Comparison of ENCODE assay signal across 8 cellular contexts in the genomic region with DNA sequence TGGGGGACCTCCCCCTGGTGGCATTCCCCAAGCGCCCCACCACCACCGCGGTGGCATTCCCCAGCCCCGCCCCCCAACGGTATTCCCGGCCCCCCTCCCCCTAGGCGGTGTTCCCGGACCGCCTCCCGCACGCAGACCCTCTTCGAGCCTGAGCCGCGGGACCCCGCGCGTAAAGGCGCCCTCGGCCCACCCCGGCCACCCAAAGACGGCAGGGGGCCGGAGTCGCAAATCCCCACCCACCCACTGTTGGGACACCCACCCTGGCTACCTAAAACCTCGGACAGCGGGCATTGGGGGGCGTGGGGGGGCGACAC. TPM values are rescaled to one million over a fixed set of nuclear protein-coding genes. Genes with fewer than 3 reads are reported as not detected.
DNase-seq lines count a peak whose midpoint lies in the region; ATAC-seq and TF ChIP-seq lines count a peak whose summit lies in the region.

No MANE protein-coding gene starts in this region.

- intact Hi-C loops in CD4-positive, alpha-beta T cell (cut with DNase I, micrococcal nuclease), result loop anchor here (1.0 to 10.0 kb wide), 7 partner anchors 51 to 772 kb away; partner anchors contain the start of genes ZNF317 (in 2 of the 2) and PIN1 (in 1 of the 2)

- H3K4me3 Mint-ChIP-seq in CD4-positive, alpha-beta T cell, result peak overlapping the region; percentile 78

- H3K27ac Mint-ChIP-seq in CD4-positive, alpha-beta T cell, result no peak overlapping the region

- H3K27ac ChIP-seq in CD4-positive, alpha-beta T cell (ENCODE audit: low read depth, low read length), result no peak overlapping the region
- no peak overlapping the region; the same call in 1 of the 2 replicates for H3K27ac ChIP-seq in RWPE1

- CTCF ChIA-PET in CD4-positive, alpha-beta T cell (lab: Charles Lee), result no interaction called here
- CTCF ChIA-PET in RWPE1 (lab: Yijun Ruan, JAX), result interaction anchor here (0.6 to 0.7 kb wide), 2 partner anchors 53 to 79 kb away, joined by 3 read pairs; no protein-coding TSS in a partner anchor

- no peaks in the 10 kb centered on the region for H3K36me3 Mint-ChIP-seq in CD4-positive, alpha-beta T cell (ENCODE audit: low read depth)

- no peaks in the 10 kb centered on the region for H3K9me3 ChIP-seq in CD4-positive, alpha-beta T cell (ENCODE audit: control insufficient read depth, low read length)
- no peaks in the 10 kb centered on the region for H3K9me3 ChIP-seq in neuron (ENCODE audit: low read length)

- H3K27me3 ChIP-seq in CD4-positive, alpha-beta T cell (ENCODE audit: control insufficient read depth, insufficient read depth, low read length), result peaks cover 32% of the 10 kb centered on the region
- H3K27me3 ChIP-seq in neuron (ENCODE audit: insufficient read depth, low read length), result peaks cover 24% of the 10 kb centered on the region

- TF ChIP-seq CTCF in CD4-positive, alpha-beta T cell (IDR thresholded peaks at IDR 0.05), result no peak
- TF ChIP-seq CTCF in RWPE1 (conservative IDR thresholded peaks at IDR 0.05; ENCODE audit: low read depth), result no peak
- no peak for TF ChIP-seq CTCF in epithelial cell of proximal tubule (conservative IDR thresholded peaks at IDR 0.05; ENCODE audit: low read depth, low read length)

- peaks cover 7% of the 10 kb centered on the region for H3K4me1 Mint-ChIP-seq in CD4-positive, alpha-beta T cell (ENCODE audit: low read depth)

- no peak for DNase-seq in CD4-positive, alpha-beta T cell
- peak; percentile 32 for DNase-seq in RWPE1 (ENCODE audit: low spot score)
- DNase-seq in epithelial cell of proximal tubule (ENCODE audit: low read depth), result no peak
- DNase-seq in stimulated activated CD4-positive, alpha-beta T cell treated with anti-CD3 and anti-CD28 coated beads, Interleukin-4, amount 100 ng/mL, for 4 hours, result no peak
- no peak for DNase-seq in SKM-1 treated with dmso at 0.1 percent for 144 hours (lab: John Stamatoyannopoulos, UW; ENCODE audit: unreplicated experiment)
- DNase-seq in NCI-H510A (lab: John Stamatoyannopoulos, UW), result no peak

- no peaks in the 10 kb centered on the region for H3K36me3 ChIP-seq in neuron (ENCODE audit: insufficient read depth, low read length)

- no peaks in the 10 kb centered on the region for H3K9me3 Mint-ChIP-seq in CD4-positive, alpha-beta T cell

- H3K27me3 Mint-ChIP-seq in CD4-positive, alpha-beta T cell, result peaks cover 42% of the 10 kb centered on the region

- H3K4me3 ChIP-seq in epithelial cell of proximal tubule (ENCODE audit: low read depth, low read length) (peak overlapping the region; percentile 51), neuron (ENCODE audit: low read length) (peak overlapping the region; percentile 43)

- POLR2A ChIA-PET in CD4-positive, alpha-beta T cell (lab: Charles Lee), result no interaction called here
- POLR2A ChIA-PET in RWPE1 (lab: Yijun Ruan, JAX; ENCODE audit: low non-redundant PET), result no interaction called here

- no peak for ATAC-seq in CD4-positive, alpha-beta T cell (ENCODE audit: poor library complexity)
- ATAC-seq in HG03469 (IDR thresholded peaks at IDR 0.05; ENCODE audit: unreplicated experiment), result no peak

- peaks cover 10% of the 10 kb centered on the region for H3K4me1 ChIP-seq in neuron (ENCODE audit: insufficient read depth, low read length)

- H2AFZ ChIP-seq in neuron (ENCODE audit: low read depth, low read length), result peak overlapping the region; percentile 66

RNA-seq across cellular contexts. Expression of gene OLFM2, which starts 22.4 kb away (rescaled TPM):
- total RNA-seq in CD4-positive, alpha-beta T cell, result 1 to 10 TPM; 4.1 to 4.8 TPM
- total RNA-seq in epithelial cell of proximal tubule, result 0.72 and 0.75 TPM in 2 replicates
